8 cellular contexts compared by ENCODE assay signal in genomic region chr1:247126165-247126564, GRCh38. TPM values are rescaled to one million over a fixed set of nuclear protein-coding genes. Genes with fewer than 3 reads are reported as not detected.
DNase-seq lines count a peak whose midpoint lies in the region; ATAC-seq, FAIRE-seq and TF ChIP-seq lines count a peak whose summit lies in the region.
"Not testable (repeated sequence)": the region's sequence is repeated elsewhere in the genome, so short reads cannot be mapped to it uniquely, and the experiment has no call there.

No MANE protein-coding gene starts in this region.

- POLR2A ChIA-PET in PC-3 (lab: Charles Lee; ENCODE audit: unreplicated experiment), result not testable (repeated sequence)

- H3F3A ChIP-seq in PC-3 (ENCODE audit: low read length, unreplicated experiment), result not testable (repeated sequence)

- not testable (repeated sequence) for H3K9me3 Mint-ChIP-seq in central memory CD8-positive, alpha-beta T cell

- peak; percentile 88 for FAIRE-seq in A204.1 (lab: Jason Lieb, UNC)

- H3K9ac ChIP-seq in PC-3 (ENCODE audit: low read length), result not testable (repeated sequence)

- not testable (repeated sequence) for H2AFZ ChIP-seq in PC-3 (ENCODE audit: low read length)

- not testable (repeated sequence) for H3K27ac Mint-ChIP-seq in central memory CD8-positive, alpha-beta T cell (ENCODE audit: low read depth)

- H3K9me3 ChIP-seq in PC-3 (ENCODE audit: low read length); lung (ENCODE audit: control insufficient read depth in 2 of 2, insufficient read depth in 1 of 2, low read length in 1 of 2): not testable (repeated sequence)

- not testable (repeated sequence) for H3K27me3 Mint-ChIP-seq in central memory CD8-positive, alpha-beta T cell

- H3K4me3 Mint-ChIP-seq in central memory CD8-positive, alpha-beta T cell, result not testable (repeated sequence)

- not testable (repeated sequence) for BruUV-seq in PC-3 (replicated peaks; lab: Mats Ljungman, UMichigan)

- not testable (repeated sequence) for DNase-seq in PC-3; central memory CD8-positive, alpha-beta T cell (ENCODE audit: low spot score in 2 of 2); lung (ENCODE audit: low spot score)

- not testable (repeated sequence) for H3K27ac ChIP-seq in PC-3 (ENCODE audit: low read length); lung (ENCODE audit: low read depth in 1 of 2, low read length in 1 of 2)

- ATAC-seq in GM18867 (IDR thresholded peaks at IDR 0.05; ENCODE audit: unreplicated experiment), result peak; percentile 99
- ATAC-seq in GM21367 (IDR thresholded peaks at IDR 0.05; ENCODE audit: unreplicated experiment), result peak; percentile 99
- peak; percentile 98 for ATAC-seq in HG02678 (IDR thresholded peaks at IDR 0.05; ENCODE audit: unreplicated experiment)
- ATAC-seq in HG03135 (IDR thresholded peaks at IDR 0.05; ENCODE audit: unreplicated experiment), result peak; percentile 99
- ATAC-seq in PC-3, result peak; percentile 97
- peak; percentile 99 for ATAC-seq in central memory CD8-positive, alpha-beta T cell (replicated peaks; ENCODE audit: extremely low read depth, poor library complexity, severe bottlenecking)
- ATAC-seq in lung (ENCODE audit: insufficient read depth, low FRiP score), result peak; percentile 99

- not testable (repeated sequence) for H3K27me3 ChIP-seq in PC-3 (ENCODE audit: low read length); lung (ENCODE audit: control insufficient read depth, insufficient read depth)

- intact Hi-C loops in PC-3 (cut with micrococcal nuclease), result not testable (repeated sequence)

- H3K36me3 Mint-ChIP-seq in central memory CD8-positive, alpha-beta T cell (ENCODE audit: insufficient read depth), result not testable (repeated sequence)

- not testable (repeated sequence) for TF ChIP-seq CTCF in PC-3 (conservative IDR thresholded peaks at IDR 0.05; ENCODE audit: low read depth, low read length); lung (IDR thresholded peaks at IDR 0.05; ENCODE audit: control extremely low read depth, extremely low read depth)

- not testable (repeated sequence) for H3K9me2 ChIP-seq in PC-3 (replicated peaks; ENCODE audit: low read length)

- CTCF ChIA-PET in PC-3 (lab: Charles Lee), result not testable (repeated sequence)

- H3K4me1 ChIP-seq in PC-3 (ENCODE audit: insufficient read depth, low read length); lung (ENCODE audit: control insufficient read depth in 2 of 2, insufficient read depth in 2 of 2, low read length in 2 of 2): not testable (repeated sequence)

- H4K20me1 ChIP-seq in PC-3 (ENCODE audit: low read length), result not testable (repeated sequence)

- not testable (repeated sequence) for H3K4me2 ChIP-seq in PC-3 (ENCODE audit: low read length)

- not testable (repeated sequence) for H3K4me3 ChIP-seq in PC-3 (ENCODE audit: low read length); lung

- peaks cover 13% of the 10 kb centered on the region for H3K36me3 ChIP-seq in PC-3 (ENCODE audit: low read depth, low read length)
- H3K36me3 ChIP-seq in lung (ENCODE audit: control insufficient read depth in 2 of 2, insufficient read depth in 2 of 2, low read length in 2 of 2), result not testable (repeated sequence)

- H3K4me1 Mint-ChIP-seq in central memory CD8-positive, alpha-beta T cell, result not testable (repeated sequence)

- no CpG with 5 or more reads among the region's 25 CpGs for WGBS in lung, 2 donors

- H3K79me2 ChIP-seq in PC-3 (ENCODE audit: low read length), result peaks cover 13% of the 10 kb centered on the region

RNA-seq across cellular contexts. Expression of gene ZNF669, which starts 22.0 kb away (rescaled TPM):
- total RNA-seq in PC-3 (2014; rRNA removed) (12.3 and 14.1 TPM in 2 replicates), lung (1 to 10 TPM; 6.4 to 7.5 TPM)
- 1 to 10 TPM; 4.5 to 4.7 TPM for polyA plus RNA-seq in lung

RNA-seq across cellular contexts. Expression of gene ZNF124, which starts 45.7 kb away (rescaled TPM):
- 19.9 and 22.2 TPM in 2 replicates for total RNA-seq in PC-3 (2014; rRNA removed)
- total RNA-seq in lung, result 10 to 100 TPM; 18.9 to 55.1 TPM
- polyA plus RNA-seq in lung, result 1 to 10 TPM; 2.1 to 3.0 TPM

RNA-seq across cellular contexts. Expression of gene ZNF670, which starts 47.6 kb away (rescaled TPM):
- total RNA-seq in PC-3 (2014; rRNA removed) (5.6 and 5.9 TPM in 2 replicates), lung (1 to 10 TPM; 3.3 to 4.6 TPM)
- 1 to 10 TPM; 1.0 to 2.4 TPM for polyA plus RNA-seq in lung
